ENCODE assay signal across 19 cellular contexts in the genomic region with DNA sequence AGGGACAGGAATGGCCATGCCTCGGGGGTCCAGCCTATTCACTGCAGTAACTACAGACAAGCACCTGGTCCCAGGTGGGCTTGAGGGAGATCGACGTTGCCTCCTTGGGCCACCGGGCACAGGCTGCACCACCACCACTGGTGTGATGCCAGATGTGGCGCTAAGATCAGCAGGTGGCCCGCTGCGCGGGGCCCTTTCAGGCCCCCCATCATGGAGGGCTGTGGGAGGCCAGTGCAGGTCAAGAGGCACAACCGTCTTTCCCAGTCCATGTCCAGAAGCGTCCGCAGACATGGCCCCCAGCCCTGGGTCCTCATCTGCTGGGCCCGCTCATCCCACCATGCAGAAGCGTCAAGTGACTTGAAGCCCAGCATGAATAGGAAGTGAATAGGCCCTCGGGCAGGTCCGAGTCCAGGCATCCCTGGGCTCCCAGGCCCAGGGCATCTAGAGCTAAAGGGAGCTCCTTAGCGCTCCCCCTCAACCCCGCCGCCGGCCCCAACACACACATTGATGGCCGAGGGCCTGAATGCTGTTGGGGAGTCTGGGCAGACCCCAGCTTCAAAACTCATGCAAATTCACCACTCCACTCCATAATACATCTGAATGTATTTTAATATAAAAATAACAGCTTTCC. TPM values are rescaled to one million over a fixed set of nuclear protein-coding genes. Genes with fewer than 3 reads are reported as not detected.
DNase-seq lines count a peak whose midpoint lies in the region; ATAC-seq, FAIRE-seq and TF ChIP-seq lines count a peak whose summit lies in the region.
"Had no signal": no experiment of that assay in that cellular context is flagged by ENCODE, and none has a peak within 500 bp of the region (broad histone marks: within the 10 kb centered on the region; RNA-seq: fewer than 3 reads in every experiment).

No MANE protein-coding gene starts in this region.

- no peak overlapping the region for H2BK120ac ChIP-seq in H1 (replicated peaks; ENCODE audit: low read depth, low read length)

- ATAC-seq in HepG2 (no peak), right lobe of liver (no peak), GM19463 (IDR thresholded peaks at IDR 0.05; ENCODE audit: unreplicated experiment) (no peak)

- H3K23me2 ChIP-seq in H1 (ENCODE audit: low read depth, low read length): no peaks in the 10 kb centered on the region

- no peak overlapping the region for H3K18ac ChIP-seq in H1 (ENCODE audit: extremely low read depth, low read length)

- H4K20me1 ChIP-seq in HepG2 (ENCODE audit: insufficient read depth, low read length) (no peaks in the 10 kb centered on the region), H1 (replicated peaks in 1 of 2; ENCODE audit: control insufficient read depth in 1 of 2, insufficient read depth in 2 of 2, low read length in 2 of 2) (peaks cover 0 to 5% of the 10 kb centered on the region in 2 experiments)

- H3K27ac ChIP-seq in HepG2 (ENCODE audit: extremely low read length, insufficient read depth, low read length): no peak overlapping the region
- no peak overlapping the region for H3K27ac ChIP-seq in right lobe of liver
- H3K27ac ChIP-seq in H1 (ENCODE audit: low read depth, low read length): no peak overlapping the region
- no peak overlapping the region for H3K27ac ChIP-seq in sigmoid colon
- H3K27ac ChIP-seq: C4-2B had no signal

- 0 out of 2 replicates have a peak overlapping the region, but pooled peaks have one; percentile 40 for H2AK5ac ChIP-seq in H1 (ENCODE audit: low read depth, low read length)

- WGBS in HepG2 (ENCODE audit: low lambda C conversion rate): 80% methylated on average over 1 of the region's 20 CpGs
- WGBS in right lobe of liver (ENCODE audit: insufficient coverage, low coverage, low lambda C conversion rate, missing lambda C conversion rate): 50% methylated on average over 2 of the region's 20 CpGs
- 85% methylated on average over 14 of the region's 20 CpGs; no CpG with 5 or more reads in 1 of the 2 experiments for WGBS in H1 (ENCODE audit: extremely low coverage in 1 of 2, insufficient coverage in 1 of 2, insufficient read length in 1 of 2, insufficient replicate concordance in 2 of 2, low coverage in 1 of 2, low lambda C conversion rate in 2 of 2, missing lambda C conversion rate in 1 of 2), 2 experiments
- WGBS in sigmoid colon, 2 donors: 92 to 93% methylated on average over 20 of the region's 20 CpGs

- H3K4me1 ChIP-seq in HepG2 (ENCODE audit: insufficient read depth, low read length) (peaks cover 26% of the 10 kb centered on the region), right lobe of liver (no peaks in the 10 kb centered on the region), H1 (replicated peaks in 1 of 4; ENCODE audit: control insufficient read depth in 3 of 4, insufficient read depth in 4 of 4, low read length in 3 of 4) (peaks cover 4 to 14% (median 4%) of the 10 kb centered on the region in 4 experiments; a peak in 6 of 7 replicates), sigmoid colon (peaks cover 0 to 10% (median 3%) of the 10 kb centered on the region in 4 donors)

- H3K4ac ChIP-seq in H1 (replicated peaks; ENCODE audit: insufficient read length, low read depth, low read length): no peak overlapping the region

- 0 out of 5 replicates have a peak, but pooled peaks cover 0 to 6% of the 10 kb centered on the region in 2 experiments for H3K27me3 ChIP-seq in HepG2 (ENCODE audit: control insufficient read depth in 1 of 2, insufficient read depth in 2 of 2, low read length in 2 of 2)
- H3K27me3 ChIP-seq in right lobe of liver: no peaks in the 10 kb centered on the region
- H3K27me3 ChIP-seq in H1 (replicated peaks in 1 of 4; ENCODE audit: control insufficient read depth in 3 of 4, extremely low read depth in 1 of 4, insufficient read depth in 3 of 4, low read length in 3 of 4): peaks cover 0 to 11% (median 8%) of the 10 kb centered on the region in 4 experiments; a peak in 5 of 7 replicates
- H3K27me3 ChIP-seq in sigmoid colon: no peaks in the 10 kb centered on the region

- TF ChIP-seq EP300 in HepG2 (IDR thresholded peaks at IDR 0.05; ENCODE audit: low read depth in 2 of 2, low read length in 2 of 2) (no peak), HepG2 (CRISPR knock-in tag; IDR thresholded peaks at IDR 0.05; ENCODE audit: borderline replicate concordance) (no peak), H1 (IDR thresholded peaks at IDR 0.05; ENCODE audit: borderline replicate concordance in 1 of 2, low read depth in 2 of 2, low read length in 2 of 2) (no peak), sigmoid colon (IDR thresholded peaks at IDR 0.05) (no peak)

- H3K79me2 ChIP-seq in HepG2 (ENCODE audit: insufficient read depth, low read length) (no peaks in the 10 kb centered on the region), H1 (ENCODE audit: control insufficient read depth in 1 of 2, insufficient read depth in 2 of 2, low read length in 2 of 2) (no peaks in the 10 kb centered on the region)

- FAIRE-seq in HepG2 (lab: Jason Lieb, UNC): no peak
- no peak for FAIRE-seq in H1 (lab: Jason Lieb, UNC)
- FAIRE-seq: D721Med, G401.6, GM12891 had no signal

- no peaks in the 10 kb centered on the region for H3K36me3 ChIP-seq in HepG2 (replicated peaks in 1 of 2; ENCODE audit: control insufficient read depth in 1 of 2, insufficient read depth in 2 of 2, low read length in 2 of 2)
- H3K36me3 ChIP-seq in right lobe of liver: no peaks in the 10 kb centered on the region
- H3K36me3 ChIP-seq in H1 (ENCODE audit: control insufficient read depth in 2 of 4, insufficient read depth in 4 of 4, low read length in 3 of 4): no peaks in the 10 kb centered on the region
- H3K36me3 ChIP-seq in sigmoid colon: peaks cover 0 to 29% (median 4%) of the 10 kb centered on the region in 4 donors

- H3K79me1 ChIP-seq in H1 (ENCODE audit: low read depth, low read length): no peaks in the 10 kb centered on the region

- no peak overlapping the region for H2BK5ac ChIP-seq in H1 (ENCODE audit: low read depth, low read length)

- H4K8ac ChIP-seq in H1 (ENCODE audit: extremely low read depth, insufficient read depth, low read length): no peak overlapping the region

- no peak overlapping the region for H3K4me2 ChIP-seq in HepG2 (ENCODE audit: low read depth, low read length)
- H3K4me2 ChIP-seq in H1 (ENCODE audit: insufficient read depth in 1 of 2, low read depth in 2 of 2, low read length in 2 of 2): no peak overlapping the region

- H3K27me3 Mint-ChIP-seq in neural crest cell (ENCODE audit: low read depth): peaks cover 27% of the 10 kb centered on the region
- H3K27me3 Mint-ChIP-seq: B cell had no signal

- H2AFZ ChIP-seq in HepG2 (ENCODE audit: low read length) (no peak overlapping the region), H1 (ENCODE audit: low read length) (no peak overlapping the region)

- in situ Hi-C loops in HepG2 (cut with HindIII; ENCODE audit: extremely low pct_ligation_motif_present, low pct_unique_long_range_greater_than_20kb): loop anchor here (5.0 kb wide), 1 partner anchor 189 kb away; no protein-coding TSS in a partner anchor

- peak overlapping the region; percentile 64 for H3K4me3 Mint-ChIP-seq in neural crest cell
- H3K4me3 Mint-ChIP-seq: B cell; CD4-positive, alpha-beta T cell; H9 had no signal

- H2BK12ac ChIP-seq in H1 (ENCODE audit: low read depth, low read length): no peak overlapping the region

- H2BK20ac ChIP-seq in H1 (ENCODE audit: low read length): no peak overlapping the region

- intact Hi-C loops in HepG2 (cut with micrococcal nuclease; ENCODE audit: unreplicated experiment): no loop called here
- intact Hi-C loops in right lobe of liver (cut with DNase I): no loop called here
- intact Hi-C loops in sigmoid colon (cut with DNase I): no loop called here

- TF ChIP-seq CTCF in HepG2 (CRISPR knock-in tag; IDR thresholded peaks at IDR 0.05) (no peak), right lobe of liver (IDR thresholded peaks at IDR 0.05) (no peak), H1 (IDR thresholded peaks at IDR 0.05; ENCODE audit: control extremely low read depth in 1 of 3, insufficient read depth in 1 of 3, low read depth in 1 of 3, low read length in 3 of 3) (no peak), neural crest cell (conservative IDR thresholded peaks at IDR 0.05) (no peak), sigmoid colon (IDR thresholded peaks at IDR 0.05) (no peak)

- H3K9me3 ChIP-seq in HepG2 (ENCODE audit: low read length) (no peaks in the 10 kb centered on the region), right lobe of liver (no peaks in the 10 kb centered on the region), H1 (ENCODE audit: insufficient read depth in 2 of 2, low read depth in 1 of 2, low read length in 1 of 2) (no peaks in the 10 kb centered on the region), sigmoid colon (no peaks in the 10 kb centered on the region)
- H3K9me3 ChIP-seq: Caco-2 had no signal

- no peak overlapping the region for H3K4me3 ChIP-seq in HepG2 (replicated peaks in 1 of 3; ENCODE audit: insufficient read depth in 1 of 3, low read depth in 2 of 3, low read length in 3 of 3)
- H3K4me3 ChIP-seq in right lobe of liver: no peak overlapping the region
- no peak overlapping the region for H3K4me3 ChIP-seq in H1 (ENCODE audit: extremely low read depth in 1 of 4, insufficient read depth in 2 of 4, low read depth in 3 of 4, low read length in 4 of 4)
- H3K4me3 ChIP-seq in sigmoid colon: no peak overlapping the region

- no peak overlapping the region for H3K27ac Mint-ChIP-seq in neural crest cell (ENCODE audit: unreplicated experiment)
- H3K27ac Mint-ChIP-seq: B cell; CD4-positive, alpha-beta T cell; H9 had no signal

- H4K5ac ChIP-seq in H1 (ENCODE audit: insufficient read length, low read depth, low read length): no peak overlapping the region

- H2BK15ac ChIP-seq in H1 (ENCODE audit: low read length): no peak overlapping the region

- H3K14ac ChIP-seq in H1 (ENCODE audit: insufficient read length): no peak overlapping the region

- H3K9me3 Mint-ChIP-seq in neural crest cell: no peaks in the 10 kb centered on the region
- H3K9me3 Mint-ChIP-seq: CD4-positive, alpha-beta T cell; H9 had no signal

- H3K9ac ChIP-seq in HepG2 (ENCODE audit: insufficient read depth, low read depth, low read length) (no peak overlapping the region), H1 (replicated peaks in 1 of 4; ENCODE audit: extremely low read depth in 1 of 4, low read depth in 3 of 4, low read length in 3 of 4) (no peak overlapping the region)

- POLR2A ChIA-PET in HepG2 (lab: Yijun Ruan, JAX) (no interaction called here), H1 (lab: Charles Lee; ENCODE audit: partially characterized antibody) (interaction anchor here (0.6 to 2.4 kb wide), 5 partner anchors 8 to 76 kb away, joined by 3 to 7 read pairs (median 4); no protein-coding TSS in a partner anchor)

- no peak overlapping the region for H3K56ac ChIP-seq in H1 (replicated peaks; ENCODE audit: insufficient read length, low read depth, low read length)

- TF ChIP-seq RAD21 in HepG2 (CRISPR knock-in tag; IDR thresholded peaks at IDR 0.05) (no peak), H1 (IDR thresholded peaks at IDR 0.05 in 1 of 2, conservative IDR thresholded peaks at IDR 0.05 in 1 of 2; ENCODE audit: low read depth in 2 of 2, low read length in 2 of 2) (no peak)

- CTCF ChIA-PET in HepG2 (lab: Yijun Ruan, JAX; ENCODE audit: low intra/inter-chr PET ratio, low total read pairs) (no interaction called here), H1 (lab: Charles Lee; ENCODE audit: partially characterized antibody) (interaction anchor here (0.7 to 10.9 kb wide), 10 partner anchors 11 to 235 kb away, joined by 3 to 172 read pairs (median 13); no protein-coding TSS in a partner anchor)

- DNase-seq in HepG2 (ENCODE audit: low spot score) (no peak), right lobe of liver (no peak), H1 (ENCODE audit: low read depth in 1 of 2, low spot score in 2 of 2) (no peak), neural crest cell (ENCODE audit: low read depth, low spot score) (no peak), sigmoid colon (peak; percentile 61), NCI-H69 (lab: John Stamatoyannopoulos, UW) (no peak)
- DNase-seq in activated effector memory CD4-positive, alpha-beta T cell treated with anti-CD3 and anti-CD28 coated beads, Interleukin-2, amount 50 U/mL, for 16 hours: no peak
- DNase-seq: 8988T; Caco-2; CD4-positive, alpha-beta T cell; GOT3; H9 had no signal

- peaks cover 22% of the 10 kb centered on the region for H3K4me1 Mint-ChIP-seq in neural crest cell

- no peak for TF ChIP-seq POLR2A in HepG2 (IDR thresholded peaks at IDR 0.05; ENCODE audit: insufficient read depth in 1 of 2, low read depth in 2 of 2, low read length in 2 of 2)
- no peak for TF ChIP-seq POLR2A in right lobe of liver (IDR thresholded peaks at IDR 0.05)
- no peak for TF ChIP-seq POLR2A in H1 (IDR thresholded peaks at IDR 0.05; ENCODE audit: control extremely low read depth in 1 of 2, low read depth in 2 of 2, low read length in 2 of 2)
- TF ChIP-seq POLR2A in sigmoid colon (IDR thresholded peaks at IDR 0.05): no peak

- H3K23ac ChIP-seq in H1 (ENCODE audit: insufficient read length): no peak overlapping the region

- BruUV-seq in HepG2 (replicated peaks; lab: Mats Ljungman, UMichigan): no TSS peak

- H4K91ac ChIP-seq in H1 (replicated peaks; ENCODE audit: insufficient read length, low read length): no peak overlapping the region

- peaks cover 2% of the 10 kb centered on the region for H3K36me3 Mint-ChIP-seq in neural crest cell (ENCODE audit: low read depth)

RNA-seq across cellular contexts. Expression of gene FADS3, which starts 18.3 kb away (rescaled TPM):
- total RNA-seq in HepG2 (2016; rRNA removed; fragmentation: Illumina TruSeq; extraction: Trizol) (4.5 and 13.4 TPM in 2 replicates), right lobe of liver (10 to 100 TPM; 13.0 to 69.8 (median 22.7) TPM), neural crest cell (13.6 and 17.0 TPM in 2 replicates), sigmoid colon (10 to 100 TPM; 21.1 to 57.9 (median 37.5) TPM)
- total RNA-seq in HepG2 (2016; cell fraction: cytosol; rRNA removed; fragmentation: Illumina TruSeq; extraction: Trizol; ENCODE audit: low read depth): 8.3 and 10.6 TPM in 2 replicates
- 3.4 and 13.2 TPM in 2 replicates for total RNA-seq in HepG2 (2016; cell fraction: insoluble cytoplasmic fraction; rRNA removed; fragmentation: Illumina TruSeq; extraction: Trizol)
- total RNA-seq in HepG2 (2016; cell fraction: membrane; rRNA removed; fragmentation: Illumina TruSeq; extraction: Trizol): 7.7 and 10.7 TPM in 2 replicates
- total RNA-seq in HepG2 (2016; cell fraction: nucleus; rRNA removed; fragmentation: Illumina TruSeq; extraction: Trizol): 12.9 and 21.0 TPM in 2 replicates
- polyA plus RNA-seq in HepG2 (2011; rRNA removed) (23.2 and 36.6 TPM in 2 replicates), H1 (2011; rRNA removed) (76.3 and 113 TPM in 2 replicates), sigmoid colon (10 to 100 TPM in 1 of 3 donors, 1 to 10 TPM in 2; 1.4 to 21.5 (median 3.0) TPM)
- 13.7 and 17.5 TPM in 2 replicates for polyA plus RNA-seq in HepG2 (2011; cell fraction: cytosol; rRNA removed)
- polyA plus RNA-seq in HepG2 (2011; cell fraction: nucleus; rRNA removed): 236 and 242 TPM in 2 replicates
- 5.1 and 11.5 TPM in 2 replicates for polyA plus RNA-seq in HepG2 (2012)
- 8.0 and 9.6 TPM in 2 replicates for polyA plus RNA-seq in HepG2 (2016; cell fraction: cytosol; fragmentation: Illumina TruSeq; extraction: Trizol; ENCODE audit: low read depth)
- 4.7 and 5.0 TPM in 2 replicates for polyA plus RNA-seq in HepG2 (2016; cell fraction: insoluble cytoplasmic fraction; fragmentation: Illumina TruSeq; extraction: Trizol; ENCODE audit: low read depth)
- polyA plus RNA-seq in HepG2 (2016; cell fraction: membrane; fragmentation: Illumina TruSeq; extraction: Trizol; ENCODE audit: low read depth): 7.9 and 9.0 TPM in 2 replicates
- 36.8 and 37.1 TPM in 2 replicates for polyA plus RNA-seq in HepG2 (2016; cell fraction: nucleus; fragmentation: Illumina TruSeq; extraction: Trizol; ENCODE audit: insufficient read depth, low read depth)
- polyA minus RNA-seq in HepG2 (2011; rRNA and poly(A)+ RNA removed; ENCODE audit: low replicate concordance): 30.7 and 67.4 TPM in 2 replicates
- 10.5 and 13.0 TPM in 2 replicates for polyA minus RNA-seq in HepG2 (2011; cell fraction: cytosol; rRNA and poly(A)+ RNA removed)
- 10.9 and 15.8 TPM in 2 replicates for polyA minus RNA-seq in HepG2 (2011; cell fraction: nucleus; rRNA and poly(A)+ RNA removed)
- 40.2 and 43.8 TPM in 2 replicates for total RNA-seq in H1 (2021; fragmentation: NEBNext Ultra II Directional; extraction: Animal tissue kit (Norgen Biotek cat#: 25700))
- polyA plus RNA-seq in H1 (2011; cell fraction: cytosol; rRNA removed): 75.7 TPM
- polyA plus RNA-seq in H1 (2011; cell fraction: nucleus; rRNA removed): 349 TPM
- polyA plus RNA-seq in H1 (2012, experiment 1 of 2): 35.5 to 56.1 TPM (median 47.0 TPM) in 4 replicates
- 45.1 TPM for polyA plus RNA-seq in H1 (2012, experiment 2 of 2)
- polyA plus RNA-seq in H1 (2013, experiment 1 of 2): 69.5 TPM
- polyA plus RNA-seq in H1 (2013, experiment 2 of 2): 71.8 TPM
- 31.1 and 40.9 TPM in 2 replicates for polyA minus RNA-seq in H1 (2011; rRNA and poly(A)+ RNA removed)
- polyA minus RNA-seq in H1 (2011; cell fraction: cytosol; rRNA and poly(A)+ RNA removed): 34.5 TPM
- 39.8 TPM for polyA minus RNA-seq in H1 (2011; cell fraction: nucleus; rRNA and poly(A)+ RNA removed)

RNA-seq across cellular contexts. Expression of gene RAB3IL1, which starts 44.3 kb away (rescaled TPM):
- total RNA-seq in HepG2 (2016; rRNA removed; fragmentation: Illumina TruSeq; extraction: Trizol) (1.2 and 1.3 TPM in 2 replicates), right lobe of liver (1 to 10 TPM; 3.2 to 9.1 (median 4.2) TPM), neural crest cell (1.0 and 3.4 TPM in 2 replicates), sigmoid colon (10 to 100 TPM; 12.1 to 23.7 (median 19.6) TPM)
- total RNA-seq in HepG2 (2016; cell fraction: cytosol; rRNA removed; fragmentation: Illumina TruSeq; extraction: Trizol; ENCODE audit: low read depth): 0.61 and 2.5 TPM in 2 replicates
- 1.2 and 1.4 TPM in 2 replicates for total RNA-seq in HepG2 (2016; cell fraction: insoluble cytoplasmic fraction; rRNA removed; fragmentation: Illumina TruSeq; extraction: Trizol)
- 1.2 and 1.4 TPM in 2 replicates for total RNA-seq in HepG2 (2016; cell fraction: membrane; rRNA removed; fragmentation: Illumina TruSeq; extraction: Trizol)
- total RNA-seq in HepG2 (2016; cell fraction: nucleus; rRNA removed; fragmentation: Illumina TruSeq; extraction: Trizol): 0.72 and 0.84 TPM in 2 replicates
- polyA plus RNA-seq in HepG2 (2011; rRNA removed) (2.0 and 2.2 TPM in 2 replicates), H1 (2011; rRNA removed) (7.9 and 10.8 TPM in 2 replicates), sigmoid colon (10 to 100 TPM in 1 of 3 donors, 1 to 10 TPM in 2; 5.1 to 21.6 (median 7.0) TPM)
- 1.3 and 3.0 TPM in 2 replicates for polyA plus RNA-seq in HepG2 (2011; cell fraction: cytosol; rRNA removed)
- polyA plus RNA-seq in HepG2 (2011; cell fraction: nucleus; rRNA removed): 2.5 and 3.7 TPM in 2 replicates
- 1.4 and 2.3 TPM in 2 replicates for polyA plus RNA-seq in HepG2 (2012)
- 1.5 and 1.7 TPM in 2 replicates for polyA plus RNA-seq in HepG2 (2016; cell fraction: cytosol; fragmentation: Illumina TruSeq; extraction: Trizol; ENCODE audit: low read depth)
- 1.9 and 2.5 TPM in 2 replicates for polyA plus RNA-seq in HepG2 (2016; cell fraction: insoluble cytoplasmic fraction; fragmentation: Illumina TruSeq; extraction: Trizol; ENCODE audit: low read depth)
- polyA plus RNA-seq in HepG2 (2016; cell fraction: membrane; fragmentation: Illumina TruSeq; extraction: Trizol; ENCODE audit: low read depth): 1.9 and 2.3 TPM in 2 replicates
- 2.9 and 6.6 TPM in 2 replicates for polyA plus RNA-seq in HepG2 (2016; cell fraction: nucleus; fragmentation: Illumina TruSeq; extraction: Trizol; ENCODE audit: insufficient read depth, low read depth)
- 2.6 and 7.7 TPM in 2 replicates for polyA minus RNA-seq in HepG2 (2011; rRNA and poly(A)+ RNA removed; ENCODE audit: low replicate concordance)
- 2.8 and 11.9 TPM in 2 replicates for polyA minus RNA-seq in HepG2 (2011; cell fraction: cytosol; rRNA and poly(A)+ RNA removed)
- 1.1 and 1.3 TPM in 2 replicates for polyA minus RNA-seq in HepG2 (2011; cell fraction: nucleus; rRNA and poly(A)+ RNA removed)
- total RNA-seq in H1 (2021; fragmentation: NEBNext Ultra II Directional; extraction: Animal tissue kit (Norgen Biotek cat#: 25700)): 5.7 and 6.8 TPM in 2 replicates
- polyA plus RNA-seq in H1 (2011; cell fraction: cytosol; rRNA removed): 7.0 TPM
- 9.4 TPM for polyA plus RNA-seq in H1 (2011; cell fraction: nucleus; rRNA removed)
- 5.8 to 13.8 TPM (median 7.0 TPM) in 4 replicates for polyA plus RNA-seq in H1 (2012, experiment 1 of 2)
- polyA plus RNA-seq in H1 (2012, experiment 2 of 2): 62.0 TPM
- 4.5 TPM for polyA plus RNA-seq in H1 (2013, experiment 1 of 2)
- 6.3 TPM for polyA plus RNA-seq in H1 (2013, experiment 2 of 2)
- polyA minus RNA-seq in H1 (2011; rRNA and poly(A)+ RNA removed): 3.0 and 3.2 TPM in 2 replicates
- 6.1 TPM for polyA minus RNA-seq in H1 (2011; cell fraction: cytosol; rRNA and poly(A)+ RNA removed)
- 4.5 TPM for polyA minus RNA-seq in H1 (2011; cell fraction: nucleus; rRNA and poly(A)+ RNA removed)
- total RNA-seq: B cell; CD4-positive, alpha-beta T cell had no signal

RNA-seq across cellular contexts. Expression of gene FADS2, which starts 45.0 kb away (rescaled TPM):
- total RNA-seq in HepG2 (2016; rRNA removed; fragmentation: Illumina TruSeq; extraction: Trizol) (54.7 and 124 TPM in 2 replicates), right lobe of liver (100 to 1,000 TPM in 4 of 6 experiments, 1 to 10 TPM in 2; 4.2 to 166 (median 110) TPM), neural crest cell (939 and 976 TPM in 2 replicates), sigmoid colon (10 to 100 TPM in 3 of 4 donors, 1 to 10 TPM in 1; 4.1 to 45.4 (median 25.5) TPM)
- 17.6 and 17.8 TPM in 2 replicates for total RNA-seq in HepG2 (2016; cell fraction: cytosol; rRNA removed; fragmentation: Illumina TruSeq; extraction: Trizol; ENCODE audit: low read depth)
- total RNA-seq in HepG2 (2016; cell fraction: insoluble cytoplasmic fraction; rRNA removed; fragmentation: Illumina TruSeq; extraction: Trizol): 51.3 and 120 TPM in 2 replicates
- 42.1 and 45.1 TPM in 2 replicates for total RNA-seq in HepG2 (2016; cell fraction: membrane; rRNA removed; fragmentation: Illumina TruSeq; extraction: Trizol)
- total RNA-seq in HepG2 (2016; cell fraction: nucleus; rRNA removed; fragmentation: Illumina TruSeq; extraction: Trizol): 103 and 115 TPM in 2 replicates
- polyA plus RNA-seq in HepG2 (2011; rRNA removed) (90.1 and 125 TPM in 2 replicates), H1 (2011; rRNA removed) (635 and 701 TPM in 2 replicates), sigmoid colon (10 to 100 TPM in 1 of 3 donors, 1 to 10 TPM in 2; 3.6 to 50.2 (median 3.7) TPM)
- polyA plus RNA-seq in HepG2 (2011; cell fraction: cytosol; rRNA removed): 66.9 and 93.5 TPM in 2 replicates
- polyA plus RNA-seq in HepG2 (2011; cell fraction: nucleus; rRNA removed): 77.8 and 97.6 TPM in 2 replicates
- polyA plus RNA-seq in HepG2 (2012): 111 and 112 TPM in 2 replicates
- 16.3 and 18.5 TPM in 2 replicates for polyA plus RNA-seq in HepG2 (2016; cell fraction: cytosol; fragmentation: Illumina TruSeq; extraction: Trizol; ENCODE audit: low read depth)
- 43.7 and 53.6 TPM in 2 replicates for polyA plus RNA-seq in HepG2 (2016; cell fraction: insoluble cytoplasmic fraction; fragmentation: Illumina TruSeq; extraction: Trizol; ENCODE audit: low read depth)
- 27.1 and 32.3 TPM in 2 replicates for polyA plus RNA-seq in HepG2 (2016; cell fraction: membrane; fragmentation: Illumina TruSeq; extraction: Trizol; ENCODE audit: low read depth)
- 153 and 164 TPM in 2 replicates for polyA plus RNA-seq in HepG2 (2016; cell fraction: nucleus; fragmentation: Illumina TruSeq; extraction: Trizol; ENCODE audit: insufficient read depth, low read depth)
- 240 and 324 TPM in 2 replicates for polyA minus RNA-seq in HepG2 (2011; rRNA and poly(A)+ RNA removed; ENCODE audit: low replicate concordance)
- polyA minus RNA-seq in HepG2 (2011; cell fraction: cytosol; rRNA and poly(A)+ RNA removed): 65.5 and 71.3 TPM in 2 replicates
- 23.2 and 36.6 TPM in 2 replicates for polyA minus RNA-seq in HepG2 (2011; cell fraction: nucleus; rRNA and poly(A)+ RNA removed)
- total RNA-seq in H1 (2021; fragmentation: NEBNext Ultra II Directional; extraction: Animal tissue kit (Norgen Biotek cat#: 25700)): 499 and 526 TPM in 2 replicates
- polyA plus RNA-seq in H1 (2011; cell fraction: cytosol; rRNA removed): 497 TPM
- 671 TPM for polyA plus RNA-seq in H1 (2011; cell fraction: nucleus; rRNA removed)
- polyA plus RNA-seq in H1 (2012, experiment 1 of 2): 387 to 431 TPM (median 414 TPM) in 4 replicates
- 532 TPM for polyA plus RNA-seq in H1 (2012, experiment 2 of 2)
- polyA plus RNA-seq in H1 (2013, experiment 1 of 2): 1,100 TPM
- polyA plus RNA-seq in H1 (2013, experiment 2 of 2): 1,238 TPM
- 977 and 989 TPM in 2 replicates for polyA minus RNA-seq in H1 (2011; rRNA and poly(A)+ RNA removed)
- 321 TPM for polyA minus RNA-seq in H1 (2011; cell fraction: cytosol; rRNA and poly(A)+ RNA removed)
- polyA minus RNA-seq in H1 (2011; cell fraction: nucleus; rRNA and poly(A)+ RNA removed): 205 TPM
- total RNA-seq: HT-29 had no signal

RNA-seq across cellular contexts. Expression of gene FADS1, which starts 56.2 kb away (rescaled TPM):
- total RNA-seq in HepG2 (2016; rRNA removed; fragmentation: Illumina TruSeq; extraction: Trizol) (65.8 and 108 TPM in 2 replicates), right lobe of liver (10 to 100 TPM; 18.3 to 87.6 (median 34.8) TPM), neural crest cell (245 and 248 TPM in 2 replicates), sigmoid colon (10 to 100 TPM; 11.8 to 17.7 (median 16.6) TPM)
- 28.4 and 32.7 TPM in 2 replicates for total RNA-seq in HepG2 (2016; cell fraction: cytosol; rRNA removed; fragmentation: Illumina TruSeq; extraction: Trizol; ENCODE audit: low read depth)
- total RNA-seq in HepG2 (2016; cell fraction: insoluble cytoplasmic fraction; rRNA removed; fragmentation: Illumina TruSeq; extraction: Trizol): 63.3 and 108 TPM in 2 replicates
- 64.5 and 65.2 TPM in 2 replicates for total RNA-seq in HepG2 (2016; cell fraction: membrane; rRNA removed; fragmentation: Illumina TruSeq; extraction: Trizol)
- total RNA-seq in HepG2 (2016; cell fraction: nucleus; rRNA removed; fragmentation: Illumina TruSeq; extraction: Trizol): 91.8 and 110 TPM in 2 replicates
- polyA plus RNA-seq in HepG2 (2011; rRNA removed) (91.8 and 98.4 TPM in 2 replicates), H1 (2011; rRNA removed) (141 and 160 TPM in 2 replicates), sigmoid colon (10 to 100 TPM in 1 of 3 donors, 1 to 10 TPM in 2; 1.2 to 12.6 (median 2.1) TPM)
- 80.8 and 110 TPM in 2 replicates for polyA plus RNA-seq in HepG2 (2011; cell fraction: cytosol; rRNA removed)
- 56.1 and 66.5 TPM in 2 replicates for polyA plus RNA-seq in HepG2 (2011; cell fraction: nucleus; rRNA removed)
- polyA plus RNA-seq in HepG2 (2012): 70.6 and 81.6 TPM in 2 replicates
- polyA plus RNA-seq in HepG2 (2016; cell fraction: cytosol; fragmentation: Illumina TruSeq; extraction: Trizol; ENCODE audit: low read depth): 18.4 and 22.5 TPM in 2 replicates
- 56.1 and 57.8 TPM in 2 replicates for polyA plus RNA-seq in HepG2 (2016; cell fraction: insoluble cytoplasmic fraction; fragmentation: Illumina TruSeq; extraction: Trizol; ENCODE audit: low read depth)
- 34.4 and 36.5 TPM in 2 replicates for polyA plus RNA-seq in HepG2 (2016; cell fraction: membrane; fragmentation: Illumina TruSeq; extraction: Trizol; ENCODE audit: low read depth)
- 134 TPM in 2 replicates for polyA plus RNA-seq in HepG2 (2016; cell fraction: nucleus; fragmentation: Illumina TruSeq; extraction: Trizol; ENCODE audit: insufficient read depth, low read depth)
- polyA minus RNA-seq in HepG2 (2011; rRNA and poly(A)+ RNA removed; ENCODE audit: low replicate concordance): 305 and 789 TPM in 2 replicates
- 108 and 118 TPM in 2 replicates for polyA minus RNA-seq in HepG2 (2011; cell fraction: cytosol; rRNA and poly(A)+ RNA removed)
- polyA minus RNA-seq in HepG2 (2011; cell fraction: nucleus; rRNA and poly(A)+ RNA removed): 63.0 and 82.7 TPM in 2 replicates
- 115 and 116 TPM in 2 replicates for total RNA-seq in H1 (2021; fragmentation: NEBNext Ultra II Directional; extraction: Animal tissue kit (Norgen Biotek cat#: 25700))
- polyA plus RNA-seq in H1 (2011; cell fraction: cytosol; rRNA removed): 127 TPM
- polyA plus RNA-seq in H1 (2011; cell fraction: nucleus; rRNA removed): 141 TPM
- polyA plus RNA-seq in H1 (2012, experiment 1 of 2): 83.3 to 97.8 TPM (median 90.8 TPM) in 4 replicates
- 40.1 TPM for polyA plus RNA-seq in H1 (2012, experiment 2 of 2)
- polyA plus RNA-seq in H1 (2013, experiment 1 of 2): 153 TPM
- 174 TPM for polyA plus RNA-seq in H1 (2013, experiment 2 of 2)
- polyA minus RNA-seq in H1 (2011; rRNA and poly(A)+ RNA removed): 251 and 278 TPM in 2 replicates
- 150 TPM for polyA minus RNA-seq in H1 (2011; cell fraction: cytosol; rRNA and poly(A)+ RNA removed)
- polyA minus RNA-seq in H1 (2011; cell fraction: nucleus; rRNA and poly(A)+ RNA removed): 146 TPM
